In the genomic region with DNA sequence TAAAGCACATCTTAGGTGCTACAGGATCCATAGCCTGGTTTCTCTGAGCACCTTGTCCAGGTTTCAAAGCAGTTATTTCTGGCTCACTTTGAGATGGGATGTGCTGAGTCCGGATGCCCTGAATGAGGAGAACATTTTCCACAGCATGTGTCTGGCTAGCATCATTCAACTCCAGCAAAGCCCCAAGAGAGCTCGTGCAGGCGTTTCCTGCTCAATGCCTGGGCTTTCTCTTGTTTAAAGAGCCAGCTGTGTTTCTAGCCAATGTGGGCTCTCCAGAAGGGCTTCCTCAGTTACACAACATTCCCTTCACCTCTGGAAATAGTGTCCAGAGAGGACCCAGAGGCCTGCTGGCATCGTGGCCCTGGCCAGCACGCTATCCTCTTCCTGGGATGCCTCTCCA, we compare ENCODE assay signal across 21 cellular contexts.
"Had no signal": no experiment of that assay in that cellular context is flagged by ENCODE, and none has a peak within 500 bp of the region (broad histone marks: within the 10 kb centered on the region; RNA-seq: fewer than 3 reads in every experiment).

No MANE protein-coding gene starts in this region.

- H2AFZ ChIP-seq: parathyroid adenoma had no signal

- H3K4me1 Mint-ChIP-seq: naive thymus-derived CD4-positive, alpha-beta T cell had no signal

- H3K4me1 ChIP-seq: colonic mucosa, esophagus squamous epithelium, foreskin keratinocyte, parathyroid adenoma, prostate gland, right lobe of liver, stomach, transverse colon had no signal

- H3K27ac Mint-ChIP-seq: naive thymus-derived CD4-positive, alpha-beta T cell; nephron progenitor cell had no signal

- H3K79me2 ChIP-seq: parathyroid adenoma had no signal

- H3K9me3 Mint-ChIP-seq: naive thymus-derived CD4-positive, alpha-beta T cell; nephron progenitor cell had no signal

- H3K9me3 ChIP-seq: colonic mucosa, esophagus squamous epithelium, prostate gland, right lobe of liver, stomach, thoracic aorta, transverse colon had no signal

- H3K36me3 ChIP-seq: colonic mucosa, esophagus squamous epithelium, prostate gland, right lobe of liver, stomach, thoracic aorta, transverse colon had no signal

- H3K4me3 ChIP-seq: colonic mucosa, esophagus squamous epithelium, lung, prostate gland, right lobe of liver, stomach, thoracic aorta, transverse colon had no signal

- H3K27ac ChIP-seq: colonic mucosa, esophagus squamous epithelium, foreskin keratinocyte, parathyroid adenoma, prostate gland, right lobe of liver, stomach, thoracic aorta, transverse colon had no signal

- H3K27me3 ChIP-seq: colonic mucosa, esophagus squamous epithelium, foreskin keratinocyte, right lobe of liver, stomach, transverse colon had no signal

- ATAC-seq: foreskin keratinocyte; left lobe of liver; naive thymus-derived CD4-positive, alpha-beta T cell; right lobe of liver had no signal

- H3K36me3 Mint-ChIP-seq: naive thymus-derived CD4-positive, alpha-beta T cell had no signal

- DNase-seq: colonic mucosa; dermis blood vessel endothelial cell; esophagus squamous epithelium; foreskin keratinocyte; hypothalamus; kidney glomerular epithelial cell; mesendoderm; naive thymus-derived CD4-positive, alpha-beta T cell; nephron progenitor cell; right lobe of liver; stimulated activated CD4-positive, alpha-beta T cell treated with anti-CD3 and anti-CD28 coated beads, Interleukin-2, amount 100 ng/mL, for 24 hours; stimulated activated CD4-positive, alpha-beta T cell treated with anti-CD3 and anti-CD28 coated beads, Interleukin-4, amount 100 ng/mL, for 4 hours; stimulated activated naive CD4-positive, alpha-beta T cell; stomach; substantia nigra; transverse colon had no signal

- H3K4me3 Mint-ChIP-seq: naive thymus-derived CD4-positive, alpha-beta T cell; nephron progenitor cell had no signal

- H3K9ac ChIP-seq: parathyroid adenoma had no signal
